Comparison of ENCODE assay signal across 22 cellular contexts in genomic region chr11:2747236-2748015, GRCh38. TPM values are rescaled to one million over a fixed set of nuclear protein-coding genes. Genes with fewer than 3 reads are reported as not detected.
DNase-seq lines count a peak whose midpoint lies in the region; ATAC-seq and TF ChIP-seq lines count a peak whose summit lies in the region.
"Had no signal": no experiment of that assay in that cellular context is flagged by ENCODE, and none has a peak within 500 bp of the region (broad histone marks: within the 10 kb centered on the region; RNA-seq: fewer than 3 reads in every experiment).

No MANE protein-coding gene starts in this region.

- no peaks in the 10 kb centered on the region for H3K4me1 Mint-ChIP-seq in stimulated activated naive CD8-positive, alpha-beta T cell treated with anti-CD3 and anti-CD28 coated beads, Interleukin-15, amount 100 ng/mL, for 72 hours
- H3K4me1 Mint-ChIP-seq: CD14-positive monocyte had no signal

- H3K4ac ChIP-seq in IMR-90 (ENCODE audit: low read depth, low read length), result no peak overlapping the region

- H2BK20ac ChIP-seq in IMR-90 (ENCODE audit: low read depth, low read length), result no peak overlapping the region

- no peak overlapping the region for H3K23ac ChIP-seq in IMR-90 (ENCODE audit: low read depth, low read length)

- H3K27ac ChIP-seq in IMR-90 (ENCODE audit: insufficient read depth, low read length) (no peak overlapping the region), lower lobe of right lung (no peak overlapping the region)
- H3K27ac ChIP-seq: body of pancreas, KMS-11, transverse colon had no signal

- POLR2A ChIA-PET in IMR-90 (lab: Charles Lee; ENCODE audit: unreplicated experiment), result no interaction called here

- no peak overlapping the region for H3K4me3 ChIP-seq in IMR-90 (ENCODE audit: insufficient read depth, low read depth, low read length)
- H3K4me3 ChIP-seq in lower lobe of right lung, result no peak overlapping the region
- H3K4me3 ChIP-seq: body of pancreas, transverse colon had no signal

- H2AK5ac ChIP-seq in IMR-90 (ENCODE audit: low read depth, low read length), result no peak overlapping the region

- H3K9me3 ChIP-seq in IMR-90 (ENCODE audit: control insufficient read depth, insufficient read depth, low read length) (no peaks in the 10 kb centered on the region), lower lobe of right lung (no peaks in the 10 kb centered on the region)
- H3K9me3 ChIP-seq: body of pancreas, transverse colon had no signal

- no peak overlapping the region for H2BK120ac ChIP-seq in IMR-90 (ENCODE audit: low read depth, low read length)

- no peak for TF ChIP-seq POLR2A in IMR-90 (IDR thresholded peaks at IDR 0.05; ENCODE audit: low read depth, low read length)

- no peak overlapping the region for H3K14ac ChIP-seq in IMR-90 (replicated peaks; ENCODE audit: low read depth, low read length)

- no peak overlapping the region for H3K4me3 Mint-ChIP-seq in stimulated activated naive CD8-positive, alpha-beta T cell treated with anti-CD3 and anti-CD28 coated beads, Interleukin-15, amount 100 ng/mL, for 72 hours
- H3K4me3 Mint-ChIP-seq: activated CD8-positive, alpha-beta T cell treated with anti-CD3 and anti-CD28 coated beads, Interleukin-2, amount 10 ng/mL, durations not matched to agents 7 days and 5 days; CD14-positive monocyte had no signal

- no peak overlapping the region for H3K18ac ChIP-seq in IMR-90 (ENCODE audit: low read depth, low read length)

- no peak overlapping the region for H2BK15ac ChIP-seq in IMR-90 (ENCODE audit: low read depth, low read length)

- ATAC-seq in IMR-90 (ENCODE audit: low read depth) (no peak), lower lobe of right lung (no peak), left colon (no peak)
- ATAC-seq in stimulated activated naive CD8-positive, alpha-beta T cell treated with anti-CD3 and anti-CD28 coated beads, Interleukin-15, amount 100 ng/mL, for 72 hours, result no peak
- ATAC-seq: activated CD8-positive, alpha-beta T cell treated with anti-CD3 and anti-CD28 coated beads, Interleukin-2, amount 10 ng/mL, durations not matched to agents 7 days and 5 days; body of pancreas had no signal

- dilution Hi-C loops in IMR-90 (cut with HindIII; ENCODE audit: low sequenced_read_pairs, unreplicated experiment), result no loop called here

- no peaks in the 10 kb centered on the region for H3K79me1 ChIP-seq in IMR-90 (ENCODE audit: low read depth in 1 of 2, low read length in 2 of 2)

- no peak overlapping the region for H2AK9ac ChIP-seq in IMR-90 (replicated peaks; ENCODE audit: low read depth, low read length, poor library complexity)

- no peak overlapping the region for H3K9ac ChIP-seq in IMR-90 (ENCODE audit: low read depth, low read length)
- H3K9ac ChIP-seq: KMS-11 had no signal

- BruUV-seq in IMR-90 (replicated peaks; lab: Mats Ljungman, UMichigan), result no TSS peak

- intact Hi-C loops in IMR-90 (cut with micrococcal nuclease), result no loop called here
- intact Hi-C loops in lower lobe of right lung (cut with DNase I), result no loop called here
- intact Hi-C loops in posterior vena cava (cut with DNase I), result no loop called here
- intact Hi-C loops in left colon (cut with DNase I, micrococcal nuclease), result no loop called here

- H2BK5ac ChIP-seq in IMR-90 (ENCODE audit: low read depth, low read length, poor library complexity, severe bottlenecking), result no peak overlapping the region

- CTCF ChIA-PET in IMR-90 (lab: Yijun Ruan, JAX), result no interaction called here

- H4K20me1 ChIP-seq in IMR-90 (ENCODE audit: insufficient read depth, low read length), result no peaks in the 10 kb centered on the region

- H3K36me3 ChIP-seq in IMR-90 (ENCODE audit: control insufficient read depth, insufficient read depth, low read length) (no peaks in the 10 kb centered on the region), lower lobe of right lung (no peaks in the 10 kb centered on the region)
- H3K36me3 ChIP-seq: transverse colon had no signal

- peak; percentile 74 for DNase-seq in D341Med (ENCODE audit: low spot score)
- DNase-seq in IMR-90, result no peak
- DNase-seq in lower lobe of right lung, result peak; percentile 24
- peak; percentile 43 for DNase-seq in posterior vena cava (ENCODE audit: low spot score)
- no peak for DNase-seq in left colon
- DNase-seq in stimulated activated naive CD8-positive, alpha-beta T cell treated with anti-CD3 and anti-CD28 coated beads, Interleukin-15, amount 100 ng/mL, for 72 hours, result no peak
- DNase-seq in glomerular visceral epithelial cell (ENCODE audit: extremely low spot score), result no peak
- DNase-seq: activated CD4-positive, CD25-positive, alpha-beta regulatory T cell treated with anti-CD3 and anti-CD28 coated beads, Interleukin-2, amount 50 U/mL, for 72 hours; activated CD8-positive, alpha-beta T cell treated with anti-CD3 and anti-CD28 coated beads, Interleukin-2, amount 10 ng/mL, durations not matched to agents 7 days and 5 days; activated T-cell treated with anti-CD3 and anti-CD28 coated beads for 4 hours; Calu3; cerebellar nuclear complex; NCI-H1417 treated with DMSO at 0.1 percent for 48 hours; NCI-H2081; NCI-H226; NCI-H748 treated with DMSO at 0.1 percent for 48 hours; small intestine; stimulated activated CD4-positive, alpha-beta T cell treated with anti-CD3 and anti-CD28 coated beads, Interleukin-2, amount 100 ng/mL, for 24 hours; transverse colon had no signal

- in situ Hi-C loops in IMR-90 (cut with MboI; ENCODE audit: low sequenced_read_pairs), result no loop called here

- no peak overlapping the region for H4K91ac ChIP-seq in IMR-90 (ENCODE audit: insufficient read depth, low read depth, low read length)

- TF ChIP-seq RAD21 in IMR-90 (IDR thresholded peaks at IDR 0.05; ENCODE audit: low read length), result no peak

- WGBS in IMR-90 (ENCODE audit: extremely low coverage in 2 of 2, insufficient read length in 1 of 2), 2 experiments, result 59% methylated on average over 4 of the region's 15 CpGs; no CpG with 5 or more reads in 1 of the 2 experiments

- peaks cover 4% of the 10 kb centered on the region; the same call in 1 of the 2 replicates for H3K4me1 ChIP-seq in IMR-90 (ENCODE audit: control insufficient read depth, insufficient read depth, low read length)
- no peaks in the 10 kb centered on the region for H3K4me1 ChIP-seq in lower lobe of right lung
- H3K4me1 ChIP-seq: body of pancreas, transverse colon had no signal

- no peak overlapping the region for H3K27ac Mint-ChIP-seq in stimulated activated naive CD8-positive, alpha-beta T cell treated with anti-CD3 and anti-CD28 coated beads, Interleukin-15, amount 100 ng/mL, for 72 hours
- H3K27ac Mint-ChIP-seq: activated CD8-positive, alpha-beta T cell treated with anti-CD3 and anti-CD28 coated beads, Interleukin-2, amount 10 ng/mL, durations not matched to agents 7 days and 5 days; CD14-positive monocyte had no signal

- H3K27me3 Mint-ChIP-seq in stimulated activated naive CD8-positive, alpha-beta T cell treated with anti-CD3 and anti-CD28 coated beads, Interleukin-15, amount 100 ng/mL, for 72 hours, result no peaks in the 10 kb centered on the region

- no peaks in the 10 kb centered on the region for H3K9me1 ChIP-seq in IMR-90 (ENCODE audit: insufficient read depth, low read length)

- peak overlapping the region; percentile 63 for H2AFZ ChIP-seq in IMR-90 (replicated peaks; ENCODE audit: low read length, poor library complexity)

- H3K4me2 ChIP-seq in IMR-90 (ENCODE audit: low read depth, low read length), result no peak overlapping the region
- H3K4me2 ChIP-seq: KMS-11 had no signal

- no peaks in the 10 kb centered on the region for H3K9me3 Mint-ChIP-seq in stimulated activated naive CD8-positive, alpha-beta T cell treated with anti-CD3 and anti-CD28 coated beads, Interleukin-15, amount 100 ng/mL, for 72 hours

- peaks cover 21% of the 10 kb centered on the region for H3K27me3 ChIP-seq in IMR-90 (ENCODE audit: control insufficient read depth, insufficient read depth, low read length)
- no peaks in the 10 kb centered on the region for H3K27me3 ChIP-seq in lower lobe of right lung (ENCODE audit: low read depth)
- H3K27me3 ChIP-seq: body of pancreas, transverse colon had no signal

- H4K8ac ChIP-seq in IMR-90 (ENCODE audit: low read depth in 2 of 2, low read length in 2 of 2), result no peak overlapping the region

- TF ChIP-seq CTCF in IMR-90 (conservative IDR thresholded peaks at IDR 0.05; ENCODE audit: low read depth, low read length) (no peak), lower lobe of right lung (IDR thresholded peaks at IDR 0.05) (no peak)

- no peak overlapping the region for H3K56ac ChIP-seq in IMR-90 (ENCODE audit: extremely low read depth, insufficient read depth, low read length)

- no peak overlapping the region for H4K5ac ChIP-seq in IMR-90 (ENCODE audit: low read depth, low read length)

TF ChIP-seq in IMR-90, 13 proteins besides CTCF, POLR2A, EP300 and RAD21:
- no peak for TF ChIP-seq CEBPB (IDR thresholded peaks at IDR 0.05; ENCODE audit: low read depth, low read length)

RNA-seq across cellular contexts. Expression of gene KCNQ1OT1, which starts 47.6 kb away (rescaled TPM):
- total RNA-seq in IMR-90 (2012; rRNA removed), result 1.9 and 2.0 TPM in 2 replicates
- 0.11 and 0.14 TPM in 2 replicates for polyA plus RNA-seq in IMR-90 (2012; rRNA removed)
- under 0.01 TPM in 2 replicates for polyA plus RNA-seq in IMR-90 (2012; cell fraction: cytosol; rRNA removed)
- polyA plus RNA-seq in IMR-90 (2012; cell fraction: nucleus; rRNA removed; ENCODE audit: low replicate concordance), result 0.57 and 1.3 TPM in 2 replicates
- 1.6 TPM for total RNA-seq in lower lobe of right lung
- 1 to 10 TPM; 1.8 to 3.5 TPM for total RNA-seq in posterior vena cava
- total RNA-seq in left colon, result 1 to 10 TPM; 1.1 to 1.9 TPM

Comparison
In these comparisons a context has a peak if more than half of its experiments do, and no peak if none do; other contexts are left out.
1. DNase-seq: peak in D341Med (single experiment), lower lobe of right lung (single experiment) and posterior vena cava (single experiment); none in IMR-90 (single experiment), left colon (0 of 2), stimulated activated naive CD8-positive, alpha-beta T cell treated with anti-CD3 and anti-CD28 coated beads, Interleukin-15, amount 100 ng/mL, for 72 hours (0 of 2) and glomerular visceral epithelial cell (single experiment).